13 cellular contexts compared by ENCODE assay signal in the genomic region with DNA sequence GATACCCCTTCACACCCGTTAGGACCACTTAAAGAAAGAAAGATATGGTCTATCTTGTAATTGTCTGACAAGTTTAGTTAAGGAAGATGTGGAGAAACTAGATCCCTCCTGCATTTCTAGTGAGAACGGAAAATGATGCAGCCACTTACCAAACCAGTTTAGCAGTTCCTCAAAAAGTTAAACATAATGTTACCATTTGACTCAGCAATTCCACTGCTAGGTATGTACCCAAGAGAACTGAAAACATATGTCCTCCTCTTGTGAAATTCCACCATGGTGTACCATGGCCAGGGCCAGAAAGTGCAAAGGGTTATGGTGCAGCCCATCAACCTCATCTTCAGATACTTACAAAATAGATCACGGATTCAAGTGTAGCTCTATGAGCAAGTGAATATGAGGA.
DNase-seq lines count a peak whose midpoint lies in the region; ATAC-seq and TF ChIP-seq lines count a peak whose summit lies in the region.
"Had no signal": no experiment of that assay in that cellular context is flagged by ENCODE, and none has a peak within 500 bp of the region (broad histone marks: within the 10 kb centered on the region; RNA-seq: fewer than 3 reads in every experiment).

No MANE protein-coding gene starts in this region.

- peaks cover 13% of the 10 kb centered on the region for H3K4me1 Mint-ChIP-seq in progenitor cell of endocrine pancreas (ENCODE audit: low read depth)

- no peaks in the 10 kb centered on the region for H4K20me1 ChIP-seq in OCI-LY3 (ENCODE audit: insufficient read depth, low read length)

- H3K27me3 ChIP-seq in OCI-LY3 (ENCODE audit: low read depth, low read length): no peaks in the 10 kb centered on the region
- H3K27me3 ChIP-seq: pancreas, uterus had no signal

- H3K9me3 Mint-ChIP-seq in progenitor cell of endocrine pancreas (ENCODE audit: low read depth): no peaks in the 10 kb centered on the region
- H3K9me3 Mint-ChIP-seq: activated T-cell treated with anti-CD3 and anti-CD28 coated beads, Interleukin-2, amount 50 U/mL, for 24 hours; central memory CD8-positive, alpha-beta T cell had no signal

- no peaks in the 10 kb centered on the region for H3K9me3 ChIP-seq in OCI-LY3 (ENCODE audit: insufficient read depth, low read length)
- H3K9me3 ChIP-seq: pancreas, uterus had no signal

- no peaks in the 10 kb centered on the region for H3K36me3 Mint-ChIP-seq in progenitor cell of endocrine pancreas (ENCODE audit: insufficient read depth)

- DNase-seq in progenitor cell of endocrine pancreas (ENCODE audit: low spot score, unreplicated experiment): no peak
- no peak for DNase-seq in UCSD-AML1 (lab: John Stamatoyannopoulos, UW; ENCODE audit: unreplicated experiment)
- no peak for DNase-seq in cerebellar nuclear complex (lab: John Stamatoyannopoulos, UW)
- no peak for DNase-seq in ureter (ENCODE audit: low spot score)
- DNase-seq: activated T-cell treated with anti-CD3 and anti-CD28 coated beads, Interleukin-2, amount 50 U/mL, for 24 hours; left cardiac atrium; pancreas; uterus had no signal

- H3K27ac Mint-ChIP-seq in progenitor cell of endocrine pancreas: peak overlapping the region; percentile 12
- H3K27ac Mint-ChIP-seq: activated T-cell treated with anti-CD3 and anti-CD28 coated beads, Interleukin-2, amount 50 U/mL, for 24 hours had no signal

- no peak overlapping the region for H2AFZ ChIP-seq in OCI-LY3 (ENCODE audit: low read depth, low read length)

- no peaks in the 10 kb centered on the region for H3K27me3 Mint-ChIP-seq in progenitor cell of endocrine pancreas
- H3K27me3 Mint-ChIP-seq: activated T-cell treated with anti-CD3 and anti-CD28 coated beads, Interleukin-2, amount 50 U/mL, for 24 hours; central memory CD8-positive, alpha-beta T cell had no signal

- peak overlapping the region; percentile 62 for H3K27ac ChIP-seq in OCI-LY3 (ENCODE audit: low read length)
- H3K27ac ChIP-seq: pancreas, uterus had no signal

- H3K4me1 ChIP-seq in OCI-LY3 (ENCODE audit: low read length): peaks cover 62% of the 10 kb centered on the region
- H3K4me1 ChIP-seq: pancreas, uterus had no signal

- H3K79me2 ChIP-seq in OCI-LY3 (ENCODE audit: low read length): no peaks in the 10 kb centered on the region

- no peak overlapping the region for H3K4me3 Mint-ChIP-seq in progenitor cell of endocrine pancreas (ENCODE audit: low read depth)
- H3K4me3 Mint-ChIP-seq: activated T-cell treated with anti-CD3 and anti-CD28 coated beads, Interleukin-2, amount 50 U/mL, for 24 hours; central memory CD8-positive, alpha-beta T cell had no signal

- H3K36me3 ChIP-seq in OCI-LY3 (replicated peaks; ENCODE audit: low read depth, low read length): no peaks in the 10 kb centered on the region
- H3K36me3 ChIP-seq: pancreas, uterus had no signal

- ATAC-seq in GM18861 (IDR thresholded peaks at IDR 0.05; ENCODE audit: unreplicated experiment) (peak; percentile 57), HG02884 (IDR thresholded peaks at IDR 0.05; ENCODE audit: unreplicated experiment) (peak; percentile 44), GM21390 (IDR thresholded peaks at IDR 0.05; ENCODE audit: unreplicated experiment) (no peak)
- ATAC-seq: left cardiac atrium had no signal

- peak overlapping the region; percentile 41 for H3K4me3 ChIP-seq in OCI-LY3 (ENCODE audit: low read length)
- H3K4me3 ChIP-seq: pancreas, uterus had no signal

- peak overlapping the region; percentile 61 for H3K4me2 ChIP-seq in OCI-LY3 (ENCODE audit: low read length)

- TF ChIP-seq CTCF in OCI-LY3 (IDR thresholded peaks at IDR 0.05; ENCODE audit: low read depth, low read length): no peak
- TF ChIP-seq CTCF in progenitor cell of endocrine pancreas (IDR thresholded peaks at IDR 0.05; ENCODE audit: unreplicated experiment): no peak

- H3K9ac ChIP-seq in OCI-LY3 (ENCODE audit: low read length): no peak overlapping the region
